Comparison of ENCODE assay signal across 8 cellular contexts in genomic region chr9:34403554-34404380, GRCh38. TPM values are rescaled to one million over a fixed set of nuclear protein-coding genes. Genes with fewer than 3 reads are reported as not detected.
DNase-seq lines count a peak whose midpoint lies in the region; ATAC-seq lines count a peak whose summit lies in the region.

No MANE protein-coding gene starts in this region.

- H3K36me3 Mint-ChIP-seq in activated naive CD8-positive, alpha-beta T cell treated with anti-CD3 and anti-CD28 coated beads for 36 hours = no peaks in the 10 kb centered on the region

- no peak overlapping the region for H3K27ac Mint-ChIP-seq in activated naive CD8-positive, alpha-beta T cell treated with anti-CD3 and anti-CD28 coated beads for 36 hours

- H3K4me3 Mint-ChIP-seq in activated naive CD8-positive, alpha-beta T cell treated with anti-CD3 and anti-CD28 coated beads for 36 hours = no peak overlapping the region

- ATAC-seq in Right ventricle myocardium inferior (peak; percentile 52), GM21576 (IDR thresholded peaks at IDR 0.05; ENCODE audit: unreplicated experiment) (no peak), HG03565 (IDR thresholded peaks at IDR 0.05; ENCODE audit: unreplicated experiment) (no peak)

- DNase-seq in DMS53 treated with DMSO at 0.1 percent for 48 hours (lab: John Stamatoyannopoulos, UW; ENCODE audit: unreplicated experiment) = peak; percentile 31
- DNase-seq in KG1 (lab: John Stamatoyannopoulos, UW) = peak; percentile 23
- peak; percentile 74 for DNase-seq in RKO (ENCODE audit: low spot score)
- DNase-seq in activated naive CD8-positive, alpha-beta T cell treated with anti-CD3 and anti-CD28 coated beads for 36 hours = peak; percentile 37
- DNase-seq in Right ventricle myocardium inferior (ENCODE audit: missing footprints) = no peak
- DNase-seq in posterior vena cava (ENCODE audit: low spot score) = peak; percentile 89

- no peaks in the 10 kb centered on the region for H3K27me3 Mint-ChIP-seq in activated naive CD8-positive, alpha-beta T cell treated with anti-CD3 and anti-CD28 coated beads for 36 hours

- intact Hi-C loops in Right ventricle myocardium inferior (cut with DNase I) (loop anchor here (2.0 to 10.0 kb wide), 4 partner anchors 34 to 191 kb away; no protein-coding TSS in a partner anchor), posterior vena cava (cut with DNase I) (loop anchor here (1.0 to 10.0 kb wide), 7 partner anchors 20 to 191 kb away; partner anchors contain the start of gene CNTFR (in 1 of the 2))

- H3K4me1 Mint-ChIP-seq in activated naive CD8-positive, alpha-beta T cell treated with anti-CD3 and anti-CD28 coated beads for 36 hours = no peaks in the 10 kb centered on the region

- no peaks in the 10 kb centered on the region for H3K9me3 Mint-ChIP-seq in activated naive CD8-positive, alpha-beta T cell treated with anti-CD3 and anti-CD28 coated beads for 36 hours

RNA-seq across cellular contexts. Expression of gene MYORG, which starts 27.1 kb away (rescaled TPM):
- total RNA-seq in activated naive CD8-positive, alpha-beta T cell treated with anti-CD3 and anti-CD28 coated beads for 36 hours = 1 to 10 TPM; 3.6 to 4.4 TPM
- 9.0 TPM for total RNA-seq in Right ventricle myocardium inferior
- total RNA-seq in posterior vena cava = 10 to 100 TPM; 12.0 to 30.6 TPM

RNA-seq across cellular contexts. Expression of gene FAM219A, which starts 54.6 kb away (rescaled TPM):
- 1 to 10 TPM; 7.5 to 8.2 TPM for total RNA-seq in activated naive CD8-positive, alpha-beta T cell treated with anti-CD3 and anti-CD28 coated beads for 36 hours
- total RNA-seq in Right ventricle myocardium inferior = 27.2 TPM
- 10 to 100 TPM; 26.3 to 39.3 TPM for total RNA-seq in posterior vena cava

RNA-seq across cellular contexts. Expression of gene DNAI1, which starts 54.8 kb away (rescaled TPM):
- total RNA-seq in activated naive CD8-positive, alpha-beta T cell treated with anti-CD3 and anti-CD28 coated beads for 36 hours = not detected
- not detected for total RNA-seq in Right ventricle myocardium inferior
- not detected for total RNA-seq in posterior vena cava
